7 cellular contexts compared by ENCODE assay signal in the genomic region with DNA sequence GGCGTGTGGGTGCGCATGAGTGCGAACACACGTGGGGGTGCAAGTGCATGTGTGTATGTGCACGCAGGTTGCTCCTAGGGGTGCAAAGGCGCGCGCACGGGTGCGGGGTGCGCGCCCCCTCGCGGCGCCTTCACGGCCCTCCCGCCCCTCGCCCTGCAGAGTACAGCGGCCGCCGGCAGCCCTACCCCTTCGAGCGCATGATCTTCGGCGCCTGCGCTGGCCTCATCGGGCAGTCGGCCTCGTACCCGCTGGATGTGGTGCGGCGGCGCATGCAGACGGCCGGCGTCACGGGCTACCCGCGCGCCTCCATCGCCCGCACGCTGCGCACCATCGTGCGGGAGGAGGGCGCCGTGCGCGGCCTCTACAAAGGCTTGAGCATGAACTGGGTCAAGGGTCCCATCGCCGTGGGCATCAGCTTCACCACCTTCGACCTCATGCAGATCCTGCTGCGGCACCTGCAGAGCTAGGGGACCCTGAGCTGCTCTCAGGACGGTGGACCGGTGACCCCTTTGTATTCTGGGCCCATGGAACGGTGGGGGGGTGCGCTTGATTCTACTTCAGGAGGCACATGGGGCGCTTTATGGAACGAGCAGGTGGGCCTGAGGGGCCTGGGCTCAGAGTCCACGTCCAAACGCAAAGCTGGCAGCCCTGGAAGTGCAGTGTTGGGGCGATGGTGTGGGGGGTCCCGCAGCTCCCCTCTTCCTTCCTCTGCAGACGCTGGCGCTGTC. TPM values are rescaled to one million over a fixed set of nuclear protein-coding genes. Genes with fewer than 3 reads are reported as not detected.
DNase-seq lines count a peak whose midpoint lies in the region; ATAC-seq and TF ChIP-seq lines count a peak whose summit lies in the region.

No MANE protein-coding gene starts in this region.

- CTCF ChIA-PET in activated B cell treated with CpG ODN at 0.5 μM for 24 hours (lab: Charles Lee), result no interaction called here

- POLR2A ChIA-PET in activated B cell treated with CpG ODN at 0.5 μM for 24 hours (lab: Charles Lee), result interaction anchor here (1.4 kb wide), 1 partner anchor 43 kb away, joined by 4 read pairs; no protein-coding TSS in a partner anchor

- H3K4me3 Mint-ChIP-seq in activated B cell treated with CpG ODN at 0.5 μM for 24 hours, result no peak overlapping the region

- H3K4me1 Mint-ChIP-seq in activated B cell treated with CpG ODN at 0.5 μM for 24 hours, result peaks cover 26% of the 10 kb centered on the region

- no peaks in the 10 kb centered on the region for H3K9me3 ChIP-seq in cardiac muscle cell (ENCODE audit: low read depth)

- peaks cover 23% of the 10 kb centered on the region for H3K36me3 Mint-ChIP-seq in activated B cell treated with CpG ODN at 0.5 μM for 24 hours (ENCODE audit: low read depth)

- H3K4me3 ChIP-seq in GM12864 (ENCODE audit: low read depth, low read length) (no peak overlapping the region; the same call in 1 of the 2 replicates), cardiac muscle cell (no peak overlapping the region), retinal pigment epithelial cell (ENCODE audit: low read length) (peak overlapping the region; percentile 21)

- no peak overlapping the region for H3K27ac ChIP-seq in cardiac muscle cell

- intact Hi-C loops in activated B cell treated with CpG ODN at 0.5 μM for 24 hours (cut with micrococcal nuclease), result loop anchor here (1.0 kb wide), 1 partner anchor 57 kb away; no protein-coding TSS in a partner anchor

- no peaks in the 10 kb centered on the region for H3K9me3 Mint-ChIP-seq in activated B cell treated with CpG ODN at 0.5 μM for 24 hours

- no peak overlapping the region for H3K27ac Mint-ChIP-seq in activated B cell treated with CpG ODN at 0.5 μM for 24 hours

- TF ChIP-seq CTCF in GM12864 (IDR thresholded peaks at IDR 0.05; ENCODE audit: low read depth, low read length, missing control alignments) (peak; percentile 45), activated B cell treated with CpG ODN at 0.5 μM for 24 hours (IDR thresholded peaks at IDR 0.05) (no peak), cardiac muscle cell (IDR thresholded peaks at IDR 0.05; ENCODE audit: low read depth, low read length) (peak; percentile 42), retinal pigment epithelial cell (conservative IDR thresholded peaks at IDR 0.05; ENCODE audit: low read depth, low read length) (peak; percentile 42)

- H3K27me3 ChIP-seq in cardiac muscle cell, result no peaks in the 10 kb centered on the region

- peaks cover 26% of the 10 kb centered on the region for H3K4me1 ChIP-seq in cardiac muscle cell (ENCODE audit: low read depth)

- ATAC-seq in activated B cell treated with CpG ODN at 0.5 μM for 24 hours (ENCODE audit: low read depth) (peak; percentile 60), HG03432 (IDR thresholded peaks at IDR 0.05; ENCODE audit: unreplicated experiment) (no peak), GM19023 (IDR thresholded peaks at IDR 0.05; ENCODE audit: unreplicated experiment) (no peak)

- H3K36me3 ChIP-seq in cardiac muscle cell, result no peaks in the 10 kb centered on the region

- no peaks in the 10 kb centered on the region for H3K27me3 Mint-ChIP-seq in activated B cell treated with CpG ODN at 0.5 μM for 24 hours

- DNase-seq in GM12864 (ENCODE audit: low read depth), result no peak
- DNase-seq in activated B cell treated with CpG ODN at 0.5 μM for 24 hours, result no peak
- DNase-seq in cardiac muscle cell (ENCODE audit: low read depth in 1 of 2, low spot score in 1 of 2), result peak; percentile 30 to 67
- DNase-seq in retinal pigment epithelial cell (ENCODE audit: low read depth), result no peak
- DNase-seq in NCI-H1436 (lab: John Stamatoyannopoulos, UW), result no peak

RNA-seq across cellular contexts. Expression of gene TMEM161A, which starts 27.7 kb away (rescaled TPM):
- total RNA-seq in activated B cell treated with CpG ODN at 0.5 μM for 24 hours (20.8 and 22.6 TPM in 2 replicates), cardiac muscle cell (83.9 and 136 TPM in 2 replicates)
- polyA plus RNA-seq in cardiac muscle cell, result 121 and 157 TPM in 2 replicates

RNA-seq across cellular contexts. Expression of gene SLC25A42, which starts 46.8 kb away (rescaled TPM):
- total RNA-seq in activated B cell treated with CpG ODN at 0.5 μM for 24 hours (14.2 and 17.5 TPM in 2 replicates), cardiac muscle cell (22.4 and 30.4 TPM in 2 replicates)
- polyA plus RNA-seq in cardiac muscle cell, result 28.7 and 31.3 TPM in 2 replicates

RNA-seq across cellular contexts. Expression of gene MEF2B, which starts 59.5 kb away (rescaled TPM):
- total RNA-seq in activated B cell treated with CpG ODN at 0.5 μM for 24 hours (11.7 and 15.5 TPM in 2 replicates), cardiac muscle cell (0.18 TPM in 1 of 2 replicates, not detected in the other)
- 1.2 and 1.7 TPM in 2 replicates for polyA plus RNA-seq in cardiac muscle cell

Comparison
In these comparisons a context has a peak if more than half of its experiments do, and no peak if none do; other contexts are left out.
1. DNase-seq: peak in cardiac muscle cell (2 of 2); none in GM12864 (single experiment), activated B cell treated with CpG ODN at 0.5 μM for 24 hours (single experiment), retinal pigment epithelial cell (single experiment) and NCI-H1436 (single experiment).
2. RNA of gene MEF2B, which starts 59.5 kb away (total RNA-seq): 11.7 to 15.5 TPM in activated B cell treated with CpG ODN at 0.5 μM for 24 hours; 0.18 TPM in cardiac muscle cell; every median in the first group is over 10 times any median in the second.